27 cellular contexts compared by ENCODE assay signal in the genomic region with DNA sequence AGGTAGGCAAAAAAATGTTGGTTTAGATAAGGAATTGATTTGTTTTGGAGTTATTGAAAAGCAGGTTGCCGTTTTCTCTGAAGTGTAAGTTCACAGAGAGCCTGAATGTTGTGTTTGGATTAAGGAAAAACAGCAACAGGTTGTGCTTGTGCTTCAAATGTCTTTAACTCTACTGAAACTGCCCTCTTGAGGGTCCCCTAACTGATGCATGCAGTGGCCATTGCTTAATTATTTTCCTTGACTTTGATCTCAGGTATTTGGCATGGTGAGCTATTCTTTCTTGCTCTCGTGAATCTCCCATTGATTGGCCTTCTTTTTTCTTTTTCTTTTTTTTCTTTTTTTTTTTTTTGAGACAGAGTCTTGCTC. TPM values are rescaled to one million over a fixed set of nuclear protein-coding genes. Genes with fewer than 3 reads are reported as not detected.
A peak's percentile ranks its signal among the peaks of the same experiment; 100 is the strongest.
DNase-seq lines count a peak whose midpoint lies in the region; ATAC-seq, FAIRE-seq and TF ChIP-seq lines count a peak whose summit lies in the region.
"Had no signal": no experiment of that assay in that cellular context is flagged by ENCODE, and none has a peak within 500 bp of the region (broad histone marks: within the 10 kb centered on the region; RNA-seq: fewer than 3 reads in every experiment).

No MANE protein-coding gene starts in this region.

- no peak overlapping the region for H3K27ac ChIP-seq in K562 (ENCODE audit: extremely low read depth, low read depth, low read length)
- no peak overlapping the region for H3K27ac ChIP-seq in sigmoid colon
- H3K27ac ChIP-seq: BLaER1, heart left ventricle, stomach, thyroid gland had no signal

- CTCF ChIA-PET in K562 (lab: Yijun Ruan, JAX; ENCODE audit: low intra/inter-chr PET ratio): no interaction called here

- TF ChIP-seq CTCF in natural killer cell (IDR thresholded peaks at IDR 0.05) (no peak), K562 (IDR thresholded peaks at IDR 0.05 in 2 of 3, conservative IDR thresholded peaks at IDR 0.05 in 1 of 3; ENCODE audit: insufficient read depth in 2 of 3, low read depth in 1 of 3, low read length in 3 of 3) (no peak), neural crest cell (conservative IDR thresholded peaks at IDR 0.05) (no peak), sigmoid colon (IDR thresholded peaks at IDR 0.05) (no peak)

- H3K9me3 ChIP-seq in K562 (replicated peaks; ENCODE audit: control insufficient read depth, insufficient read depth, low read depth, low read length): no peaks in the 10 kb centered on the region
- no peaks in the 10 kb centered on the region for H3K9me3 ChIP-seq in sigmoid colon
- H3K9me3 ChIP-seq: BLaER1, heart left ventricle, stomach, thyroid gland had no signal

- in situ Hi-C loops in K562 (cut with MboI): no loop called here

- H3K36me3 ChIP-seq in K562 (ENCODE audit: control insufficient read depth, insufficient read depth, low read length): peaks cover 4% of the 10 kb centered on the region; the same call in 1 of the 3 replicates
- H3K36me3 ChIP-seq in sigmoid colon: no peaks in the 10 kb centered on the region
- H3K36me3 ChIP-seq: BLaER1, thyroid gland had no signal

- no peak for TF ChIP-seq POLR2A in K562 (conservative IDR thresholded peaks at IDR 0.05)
- TF ChIP-seq POLR2A in sigmoid colon (IDR thresholded peaks at IDR 0.05): no peak

- H4K20me1 ChIP-seq in K562 (replicated peaks; ENCODE audit: control insufficient read depth, insufficient read depth, low read length): peaks cover 7% of the 10 kb centered on the region

- no peaks in the 10 kb centered on the region for H3K36me3 Mint-ChIP-seq in natural killer cell
- no peaks in the 10 kb centered on the region for H3K36me3 Mint-ChIP-seq in natural killer cell treated with Interleukin-12 subunit alpha and Interleukin-12 subunit beta and Interleukin-15 and Interleukin-18, amount 100 ng/mL, for 72 hours
- H3K36me3 Mint-ChIP-seq in neural crest cell (ENCODE audit: low read depth): no peaks in the 10 kb centered on the region

- no peak overlapping the region for H3K9ac ChIP-seq in K562 (ENCODE audit: insufficient read depth in 1 of 2, low read depth in 2 of 2, low read length in 2 of 2)
- H3K9ac ChIP-seq: BLaER1 had no signal

- H3K4me3 ChIP-seq in K562 (no peak overlapping the region), sigmoid colon (no peak overlapping the region)
- H3K4me3 ChIP-seq: BLaER1, heart left ventricle, stomach, thyroid gland had no signal

- H3K27me3 ChIP-seq in K562 (ENCODE audit: control insufficient read depth in 2 of 2, insufficient read depth in 2 of 2, low read length in 2 of 2) (no peaks in the 10 kb centered on the region), sigmoid colon (no peaks in the 10 kb centered on the region)
- H3K27me3 ChIP-seq: BLaER1, stomach, thyroid gland had no signal

- H3K4me1 ChIP-seq in K562 (replicated peaks in 1 of 2; ENCODE audit: control insufficient read depth in 2 of 2, insufficient read depth in 2 of 2, low read length in 2 of 2): peaks cover 9 to 24% of the 10 kb centered on the region in 2 experiments; a peak in 3 of 5 replicates
- H3K4me1 ChIP-seq in sigmoid colon: peaks cover 0 to 52% (median 40%) of the 10 kb centered on the region in 4 donors

- H3K27ac Mint-ChIP-seq in natural killer cell: peak overlapping the region; percentile 0 to 29
- H3K27ac Mint-ChIP-seq in natural killer cell treated with Interleukin-12 subunit alpha and Interleukin-12 subunit beta and Interleukin-15 and Interleukin-18, amount 100 ng/mL, for 72 hours: no peak overlapping the region
- no peak overlapping the region for H3K27ac Mint-ChIP-seq in neural crest cell (ENCODE audit: unreplicated experiment)
- H3K27ac Mint-ChIP-seq: activated CD8-positive, alpha-beta T cell treated with anti-CD3 and anti-CD28 coated beads for 36 hours; T-helper 1 cell treated with Interleukin-12 subunit alpha and Interleukin-12 subunit beta and Interleukin-4 antibody, amounts not matched to agents 30 μg/mL and 1 μg/mL, for 36 hours had no signal

- no peak for TF ChIP-seq RAD21 in K562 (CRISPR knock-in tag; conservative IDR thresholded peaks at IDR 0.05 in 1 of 2, IDR thresholded peaks at IDR 0.05 in 1 of 2)

- H2AFZ ChIP-seq in K562 (ENCODE audit: low read depth, low read length): no peak overlapping the region

- H3K79me2 ChIP-seq in K562 (ENCODE audit: control insufficient read depth, insufficient read depth, low read length): peaks cover 35% of the 10 kb centered on the region

- no peak for ATAC-seq in natural killer cell
- no peak for ATAC-seq in natural killer cell treated with Interleukin-12 subunit alpha and Interleukin-12 subunit beta and Interleukin-15 and Interleukin-18, amount 100 ng/mL, for 72 hours
- ATAC-seq in K562: no peak
- no peak for ATAC-seq in GM18909 (IDR thresholded peaks at IDR 0.05; ENCODE audit: poor library complexity, unreplicated experiment)
- ATAC-seq: activated CD8-positive, alpha-beta T cell treated with anti-CD3 and anti-CD28 coated beads for 36 hours; esophagus mucosa; heart left ventricle had no signal

- H3K27me3 Mint-ChIP-seq in natural killer cell (ENCODE audit: low read depth in 2 of 2) (no peaks in the 10 kb centered on the region), neural crest cell (ENCODE audit: low read depth) (no peaks in the 10 kb centered on the region)
- H3K27me3 Mint-ChIP-seq in natural killer cell treated with Interleukin-12 subunit alpha and Interleukin-12 subunit beta and Interleukin-15 and Interleukin-18, amount 100 ng/mL, for 72 hours: no peaks in the 10 kb centered on the region
- H3K27me3 Mint-ChIP-seq: activated CD8-positive, alpha-beta T cell treated with anti-CD3 and anti-CD28 coated beads for 36 hours had no signal

- no peak for TF ChIP-seq EP300 in K562 (IDR thresholded peaks at IDR 0.05; ENCODE audit: low read length)
- no peak for TF ChIP-seq EP300 in sigmoid colon (IDR thresholded peaks at IDR 0.05)

- no TSS peak for BruUV-seq in K562 (replicated peaks; lab: Mats Ljungman, UMichigan)

- intact Hi-C loops in natural killer cell (cut with micrococcal nuclease) (no loop called here), K562 (cut with micrococcal nuclease) (loop anchor here (5.0 kb wide), 1 partner anchor 70 kb away; no protein-coding TSS in a partner anchor), sigmoid colon (cut with DNase I) (no loop called here)

- H3K4me2 ChIP-seq in K562 (ENCODE audit: insufficient read depth, low read length): no peak overlapping the region
- H3K4me2 ChIP-seq: BLaER1 had no signal

- WGBS in K562 (ENCODE audit: insufficient coverage, low coverage, missing lambda C conversion rate): 71% methylated on average over 2 of the region's 2 CpGs
- 92% methylated on average over 2 of the region's 2 CpGs for WGBS in sigmoid colon, 2 donors

- POLR2A ChIA-PET in K562 (lab: Yijun Ruan, JAX): interaction anchor here (0.6 kb wide), 1 partner anchor 1094 kb away, joined by 3 read pairs; no protein-coding TSS in a partner anchor

- H3K9me1 ChIP-seq in K562 (ENCODE audit: control insufficient read depth, insufficient read depth, low read length): peaks cover 3% of the 10 kb centered on the region

- DNase-seq in natural killer cell (no peak), K562 (ENCODE audit: extremely low read depth in 1 of 4, low spot score in 3 of 4) (no peak), neural crest cell (ENCODE audit: low read depth, low spot score) (no peak), NCI-H446 (lab: John Stamatoyannopoulos, UW) (no peak), sigmoid colon (no peak)
- no peak for DNase-seq in natural killer cell treated with Interleukin-12 subunit alpha and Interleukin-12 subunit beta and Interleukin-15 and Interleukin-18, amount 100 ng/mL, for 72 hours (ENCODE audit: low spot score)
- DNase-seq: activated CD8-positive, alpha-beta T cell treated with anti-CD3 and anti-CD28 coated beads for 36 hours; cortex of kidney; HCEC 1CT; heart left ventricle; KG1; kidney; MM.1S; NCI-H1436; NCI-H345; NCI-H82; RPMI8226; small intestine; stimulated activated CD4-positive, alpha-beta T cell treated with anti-CD3 and anti-CD28 coated beads, Interleukin-1b, Interleukin-23, amount 100 ng/mL, for 48 hours; stimulated activated CD8-positive, alpha-beta memory T cell treated with anti-CD3 and anti-CD28 coated beads, Interleukin-4, amount 100 ng/mL, for 48 hours; stomach; thyroid gland had no signal

- H3K4me3 Mint-ChIP-seq in natural killer cell (peak overlapping the region; percentile 56), neural crest cell (peak overlapping the region; percentile 73)
- H3K4me3 Mint-ChIP-seq in natural killer cell treated with Interleukin-12 subunit alpha and Interleukin-12 subunit beta and Interleukin-15 and Interleukin-18, amount 100 ng/mL, for 72 hours: no peak overlapping the region
- H3K4me3 Mint-ChIP-seq: activated CD8-positive, alpha-beta T cell treated with anti-CD3 and anti-CD28 coated beads for 36 hours; T-helper 1 cell treated with Interleukin-12 subunit alpha and Interleukin-12 subunit beta and Interleukin-4 antibody, amounts not matched to agents 30 μg/mL and 1 μg/mL, for 36 hours had no signal

- H3K4me1 Mint-ChIP-seq in natural killer cell (peaks cover 20 to 30% of the 10 kb centered on the region in 2 donors), neural crest cell (peaks cover 23% of the 10 kb centered on the region)
- peaks cover 10 to 19% of the 10 kb centered on the region in 2 donors for H3K4me1 Mint-ChIP-seq in natural killer cell treated with Interleukin-12 subunit alpha and Interleukin-12 subunit beta and Interleukin-15 and Interleukin-18, amount 100 ng/mL, for 72 hours (ENCODE audit: low read depth in 2 of 2)

- peak; percentile 6 for FAIRE-seq in K562 (lab: Jason Lieb, UNC)
- FAIRE-seq: D721Med, kidney, small intestine had no signal

- no peaks in the 10 kb centered on the region for H3K9me3 Mint-ChIP-seq in natural killer cell
- no peaks in the 10 kb centered on the region for H3K9me3 Mint-ChIP-seq in natural killer cell treated with Interleukin-12 subunit alpha and Interleukin-12 subunit beta and Interleukin-15 and Interleukin-18, amount 100 ng/mL, for 72 hours
- H3K9me3 Mint-ChIP-seq in neural crest cell: no peaks in the 10 kb centered on the region
- H3K9me3 Mint-ChIP-seq: activated CD8-positive, alpha-beta T cell treated with anti-CD3 and anti-CD28 coated beads for 36 hours; T-helper 1 cell treated with Interleukin-12 subunit alpha and Interleukin-12 subunit beta and Interleukin-4 antibody, amounts not matched to agents 30 μg/mL and 1 μg/mL, for 36 hours had no signal

RNA-seq across cellular contexts. Expression of gene GARRE1, which starts 3.2 kb away (rescaled TPM):
- total RNA-seq in natural killer cell (10 to 100 TPM; 21.9 to 29.2 (median 22.0) TPM), K562 (2014; rRNA removed) (7.4 and 8.0 TPM in 2 replicates), K562 (2014; rRNA removed; fragmentation: Illumina TruSeq; extraction: Trizol) (8.2 and 9.3 TPM in 2 replicates), K562 (2015; rRNA removed; fragmentation: Illumina TruSeq; extraction: Trizol) (5.4 and 6.0 TPM in 2 replicates), K562 (2021) (11.2 and 12.8 TPM in 2 replicates), neural crest cell (18.1 and 20.0 TPM in 2 replicates), sigmoid colon (10 to 100 TPM; 11.1 to 20.2 (median 14.5) TPM)
- total RNA-seq in natural killer cell treated with Interleukin-12 subunit alpha and Interleukin-12 subunit beta and Interleukin-15 and Interleukin-18, amount 100 ng/mL, for 72 hours: 10 to 100 TPM in 1 of 2 donors, 1 to 10 TPM in 1; 9.6 to 13.3 TPM
- 22.1 and 52.0 TPM in 2 replicates for total RNA-seq in K562 (2011; cell fraction: chromatin; rRNA removed; ENCODE audit: low replicate concordance)
- 15.7 and 16.2 TPM in 2 replicates for total RNA-seq in K562 (2011; cell fraction: nucleolus; rRNA removed)
- 17.7 and 19.2 TPM in 2 replicates for total RNA-seq in K562 (2011; cell fraction: nucleoplasm; rRNA removed)
- polyA plus RNA-seq in K562 (2011; rRNA removed) (10.0 and 10.9 TPM in 2 replicates), K562 (2014; fragmentation: Illumina TruSeq; extraction: Trizol) (7.5 and 8.4 TPM in 2 replicates), K562 (2014; fragmentation: Nextera tagmentation; extraction: Ambion mirVana) (1 to 10 TPM; 1.6 to 4.1 TPM), K562 (2014; rRNA removed) (7.5 and 7.7 TPM in 2 replicates), sigmoid colon (10 to 100 TPM in 1 of 3 donors, 1 to 10 TPM in 2; 3.5 to 10.7 (median 4.2) TPM)
- polyA plus RNA-seq in K562 (2011; cell fraction: cytosol; rRNA removed): 12.0 and 12.4 TPM in 2 replicates
- polyA plus RNA-seq in K562 (2011; cell fraction: nucleus; rRNA removed): 10.6 and 15.7 TPM in 2 replicates
- polyA plus RNA-seq in K562 (2012): 8.0 and 12.3 TPM in 2 replicates
- 10.5 and 11.8 TPM in 2 replicates for polyA minus RNA-seq in K562 (2011; rRNA and poly(A)+ RNA removed)
- polyA minus RNA-seq in K562 (2011; cell fraction: cytosol; rRNA and poly(A)+ RNA removed): 7.3 and 8.7 TPM in 2 replicates
- polyA minus RNA-seq in K562 (2011; cell fraction: nucleus; rRNA and poly(A)+ RNA removed): 8.9 and 11.8 TPM in 2 replicates

Comparison
In these comparisons a context has a peak if more than half of its experiments do, and no peak if none do; other contexts are left out.
1. H3K27ac Mint-ChIP-seq: peak in natural killer cell (2 of 2); none in natural killer cell treated with Interleukin-12 subunit alpha and Interleukin-12 subunit beta and Interleukin-15 and Interleukin-18, amount 100 ng/mL, for 72 hours (0 of 2) and neural crest cell (single experiment).